In genomic region chr6:89495961-89496535, GRCh38 we compare ENCODE assay signal across 1 cellular context.
TF ChIP-seq lines count a peak whose summit lies in the region.

No MANE protein-coding gene starts in this region.

TF ChIP-seq in K562, 482 proteins besides CTCF, POLR2A, EP300 and RAD21 (continued from another document and continues in another):
- TF ChIP-seq CTCFL (IDR thresholded peaks at IDR 0.05; ENCODE audit: borderline replicate concordance, insufficient read depth, low read depth, low read length, poor library complexity, severe bottlenecking) (no peak), MEIS2 (IDR thresholded peaks at IDR 0.05; ENCODE audit: partially characterized antibody) (peak; percentile 30), ZBTB9 (CRISPR knock-in tag; IDR thresholded peaks at IDR 0.05) (no peak), ELF1 (tag; IDR thresholded peaks at IDR 0.05) (peak; percentile 37; the same call in 1 of the 2 replicates), MYC (IDR thresholded peaks at IDR 0.05; ENCODE audit: low read depth, low read length) (no peak), MYC (CRISPR knock-in tag; IDR thresholded peaks at IDR 0.05; ENCODE audit: borderline replicate concordance, low read depth) (no peak), HNRNPL (IDR thresholded peaks at IDR 0.05; ENCODE audit: low read depth, low read length) (no peak), TAL1 (IDR thresholded peaks at IDR 0.05) (peak; percentile 78), MTF1 (CRISPR knock-in tag; IDR thresholded peaks at IDR 0.05; ENCODE audit: borderline replicate concordance) (no peak), ETV1 (tag; conservative IDR thresholded peaks at IDR 0.05; ENCODE audit: low read depth) (peak; percentile 77), CREM (IDR thresholded peaks at IDR 0.05; ENCODE audit: low read depth) (peak; percentile 51; the same call in 1 of the 2 replicates), SNIP1 (IDR thresholded peaks at IDR 0.05; ENCODE audit: low read depth) (no peak), EZH2 (IDR thresholded peaks at IDR 0.05; ENCODE audit: borderline replicate concordance, low read depth, low read length) (no peak), KLF16 (IDR thresholded peaks at IDR 0.05) (no peak), ZNF408 (CRISPR knock-in tag; IDR thresholded peaks at IDR 0.05; ENCODE audit: low read depth) (no peak), MXI1 (IDR thresholded peaks at IDR 0.05; ENCODE audit: low read depth, low read length) (no peak), ZNF583 (CRISPR knock-in tag; IDR thresholded peaks at IDR 0.05) (no peak), ZNF239 (CRISPR knock-in tag; IDR thresholded peaks at IDR 0.05) (no peak), HMGN3 (IDR thresholded peaks at IDR 0.05; ENCODE audit: borderline replicate concordance, extremely low read depth, insufficient read length, low read depth, low read length) (no peak), JUND (IDR thresholded peaks at IDR 0.05; ENCODE audit: borderline replicate concordance, low read depth, low read length) (peak; percentile 43; the same call in 1 of the 2 replicates), JUND (tag; IDR thresholded peaks at IDR 0.05; ENCODE audit: borderline replicate concordance, low read depth, low read length) (no peak; the same call in 2 of the 3 replicates), NCOR1 (IDR thresholded peaks at IDR 0.05) (peak; percentile 66), GABPB1 (CRISPR knock-in tag; IDR thresholded peaks at IDR 0.05) (no peak), CC2D1A (IDR thresholded peaks at IDR 0.05) (no peak), E2F8 (IDR thresholded peaks at IDR 0.05; ENCODE audit: low read depth, partially characterized antibody) (no peak), ZNF830 (CRISPR knock-in tag; IDR thresholded peaks at IDR 0.05) (no peak), MYBL2 (IDR thresholded peaks at IDR 0.05; ENCODE audit: low read depth) (no peak), MYBL2 (CRISPR knock-in tag; IDR thresholded peaks at IDR 0.05; ENCODE audit: borderline replicate concordance) (no peak), ARID1B (IDR thresholded peaks at IDR 0.05) (peak; percentile 90), HDGF (IDR thresholded peaks at IDR 0.05) (no peak), HOMEZ (CRISPR knock-in tag; IDR thresholded peaks at IDR 0.05) (no peak), CUX1 (CRISPR knock-in tag; IDR thresholded peaks at IDR 0.05) (no peak), THAP7 (CRISPR knock-in tag; IDR thresholded peaks at IDR 0.05) (no peak), ZNF589 (CRISPR knock-in tag; IDR thresholded peaks at IDR 0.05; ENCODE audit: low read depth) (no peak), RBM15 (IDR thresholded peaks at IDR 0.05; ENCODE audit: insufficient read depth, low read length) (no peak), SMARCA4 (IDR thresholded peaks at IDR 0.05) (peak; percentile 85), TSHZ1 (CRISPR knock-in tag; IDR thresholded peaks at IDR 0.05) (no peak), PHB (CRISPR knock-in tag; IDR thresholded peaks at IDR 0.05) (no peak), ZNF695 (CRISPR knock-in tag; IDR thresholded peaks at IDR 0.05) (no peak), TARDBP (IDR thresholded peaks at IDR 0.05) (no peak), KDM5B (IDR thresholded peaks at IDR 0.05; ENCODE audit: insufficient replicate concordance, low read depth, low read length) (no peak), HNRNPH1 (optimal IDR thresholded peaks at IDR 0.05; ENCODE audit: low read depth, low read length) (no peak), PYGO2 (tag; IDR thresholded peaks at IDR 0.05) (peak; percentile 72; the same call in 1 of the 2 replicates), SMARCE1 (IDR thresholded peaks at IDR 0.05) (peak; percentile 70; the same call in 1 of the 2 replicates), EGR1 (conservative IDR thresholded peaks at IDR 0.05) (no peak), ATF3 (IDR thresholded peaks at IDR 0.05) (no peak), ATF3 (CRISPR knock-in tag; conservative IDR thresholded peaks at IDR 0.05) (no peak), ARID3B (CRISPR knock-in tag; IDR thresholded peaks at IDR 0.05; ENCODE audit: borderline replicate concordance) (no peak), ZSCAN29 (IDR thresholded peaks at IDR 0.05) (no peak), CHCHD3 (CRISPR knock-in tag; IDR thresholded peaks at IDR 0.05) (no peak), ZNF12 (CRISPR knock-in tag; IDR thresholded peaks at IDR 0.05) (no peak)
